Comparison of ENCODE assay signal across 8 cellular contexts in the genomic region with DNA sequence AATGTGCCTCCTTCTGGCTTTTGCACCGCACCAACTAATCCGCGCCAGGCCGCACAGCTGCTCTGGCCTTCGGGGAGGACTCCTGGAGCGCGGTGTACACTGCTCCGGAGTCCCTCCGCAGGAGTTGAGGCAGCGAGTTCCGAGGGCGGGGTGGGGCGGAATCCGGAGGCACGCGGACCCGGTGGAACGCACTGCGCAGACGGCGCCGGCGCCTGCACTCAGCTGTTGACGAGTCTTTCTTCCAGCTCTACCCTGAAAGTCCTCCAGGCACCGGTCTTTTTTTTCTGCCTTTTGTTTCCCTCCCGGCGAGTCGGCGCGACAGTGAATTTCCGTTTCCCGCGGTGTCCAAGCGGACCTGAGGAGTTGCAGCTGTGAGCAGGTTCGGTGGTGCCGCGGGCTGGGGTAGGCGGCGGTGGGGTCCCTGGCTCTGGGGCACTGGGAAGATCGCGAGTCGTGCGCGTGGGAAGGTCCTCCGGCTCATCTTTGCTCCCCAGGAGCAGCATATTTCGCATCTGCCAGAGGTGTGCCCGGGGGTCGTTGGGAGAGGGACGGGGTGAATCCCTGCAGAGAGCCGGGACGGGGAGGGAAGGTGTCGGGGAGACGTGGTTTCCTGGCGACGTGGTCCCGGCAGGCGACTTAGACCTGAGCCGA. TPM values are rescaled to one million over a fixed set of nuclear protein-coding genes. Genes with fewer than 3 reads are reported as not detected.
DNase-seq lines count a peak whose midpoint lies in the region; ATAC-seq and TF ChIP-seq lines count a peak whose summit lies in the region.

No MANE protein-coding gene starts in this region.

- intact Hi-C loops in mucosa of descending colon (cut with DNase I, micrococcal nuclease) (no loop called here), OCI-LY7 (cut with micrococcal nuclease; ENCODE audit: unreplicated experiment) (no loop called here)

- H3K27ac ChIP-seq in OCI-LY7 (ENCODE audit: low read depth, low read length, poor library complexity, severe bottlenecking): no peak overlapping the region

- TF ChIP-seq CTCF in AG09309 (IDR thresholded peaks at IDR 0.05; ENCODE audit: control insufficient read depth, insufficient read depth, low read depth, low read length, missing control alignments) (no peak), epithelial cell of esophagus (IDR thresholded peaks at IDR 0.05; ENCODE audit: insufficient read depth, low read depth, low read length, missing control alignments) (no peak), mucosa of descending colon (IDR thresholded peaks at IDR 0.05) (no peak), OCI-LY7 (conservative IDR thresholded peaks at IDR 0.05; ENCODE audit: low read length) (no peak)

- peak; percentile 54 for ATAC-seq in GM21825 (IDR thresholded peaks at IDR 0.05; ENCODE audit: unreplicated experiment)
- peak; percentile 88 for ATAC-seq in mucosa of descending colon

- peak overlapping the region; percentile 91 for H3K4me3 ChIP-seq in AG09309 (ENCODE audit: control insufficient read depth, low read depth, low read length)
- peak overlapping the region; percentile 48 for H3K4me3 ChIP-seq in epithelial cell of esophagus (ENCODE audit: low read length)
- H3K4me3 ChIP-seq in mucosa of descending colon: no peak overlapping the region
- no peak overlapping the region for H3K4me3 ChIP-seq in OCI-LY7 (ENCODE audit: low read depth, low read length, poor library complexity, severe bottlenecking)

- peak; percentile 7 for DNase-seq in AG09309 (ENCODE audit: low read depth)
- DNase-seq in NCI-H2227 treated with DMSO at 0.1 percent for 48 hours (lab: John Stamatoyannopoulos, UW): peak; percentile 65
- peak; percentile 45 for DNase-seq in activated CD8-positive, alpha-beta memory T cell treated with anti-CD3 and anti-CD28 coated beads, Interleukin-2, amount 50 U/mL, for 4 hours
- DNase-seq in epithelial cell of esophagus (ENCODE audit: low read depth): peak; percentile 62
- peak; percentile 60 to 73 (median 68) for DNase-seq in mucosa of descending colon
- peak; percentile 40 for DNase-seq in stimulated activated CD8-positive, alpha-beta memory T cell treated with anti-CD3 and anti-CD28 coated beads, Interleukin-4, amount 100 ng/mL, for 24 hours (ENCODE audit: low read depth)
- no peak for DNase-seq in OCI-LY7 (ENCODE audit: low spot score)

- no peaks in the 10 kb centered on the region for H3K79me2 ChIP-seq in OCI-LY7 (ENCODE audit: insufficient read depth, low read depth, low read length)

- no peak overlapping the region for H3K4me2 ChIP-seq in OCI-LY7 (ENCODE audit: low read length)

- no peak overlapping the region for H2AFZ ChIP-seq in OCI-LY7 (ENCODE audit: low read length)

- POLR2A ChIA-PET in OCI-LY7 (lab: Charles Lee): no interaction called here

- CTCF ChIA-PET in OCI-LY7 (lab: Charles Lee; ENCODE audit: unreplicated experiment): no interaction called here

- H3K9me2 ChIP-seq in OCI-LY7 (ENCODE audit: insufficient read depth, low read length): no peaks in the 10 kb centered on the region

- no peaks in the 10 kb centered on the region for H4K20me1 ChIP-seq in OCI-LY7 (ENCODE audit: insufficient read depth, low read length)

- H3K9me3 ChIP-seq in mucosa of descending colon: no peaks in the 10 kb centered on the region
- H3K9me3 ChIP-seq in OCI-LY7 (ENCODE audit: low read length): no peaks in the 10 kb centered on the region

- BruUV-seq in OCI-LY7 (replicated peaks; lab: Mats Ljungman, UMichigan): no TSS peak

- H3K36me3 ChIP-seq in mucosa of descending colon (ENCODE audit: low read depth) (no peaks in the 10 kb centered on the region), OCI-LY7 (ENCODE audit: insufficient read depth, low read length) (no peaks in the 10 kb centered on the region)

- H3K4me1 ChIP-seq in mucosa of descending colon (ENCODE audit: low read depth): peaks cover 3% of the 10 kb centered on the region
- no peaks in the 10 kb centered on the region for H3K4me1 ChIP-seq in OCI-LY7 (ENCODE audit: insufficient read depth, low read length, poor library complexity, severe bottlenecking)

RNA-seq across cellular contexts. Expression of a gene that starts 44.1 kb away (rescaled TPM):
- total RNA-seq in mucosa of descending colon (under 1 TPM in 1 of 3 donors, not detected in 2; 0.35 TPM), OCI-LY7 (2022) (not detected in 2 replicates)
- total RNA-seq in OCI-LY7 (2014; rRNA removed; shearing (Covaris generic)): not detected in 2 replicates

Comparison
In these comparisons a context has a peak if more than half of its experiments do, and no peak if none do; other contexts are left out.
1. H3K4me3 ChIP-seq: peak in AG09309 (single experiment) and epithelial cell of esophagus (single experiment); none in mucosa of descending colon (single experiment) and OCI-LY7 (single experiment).